Comparison of ENCODE assay signal across 17 cellular contexts in the genomic region with DNA sequence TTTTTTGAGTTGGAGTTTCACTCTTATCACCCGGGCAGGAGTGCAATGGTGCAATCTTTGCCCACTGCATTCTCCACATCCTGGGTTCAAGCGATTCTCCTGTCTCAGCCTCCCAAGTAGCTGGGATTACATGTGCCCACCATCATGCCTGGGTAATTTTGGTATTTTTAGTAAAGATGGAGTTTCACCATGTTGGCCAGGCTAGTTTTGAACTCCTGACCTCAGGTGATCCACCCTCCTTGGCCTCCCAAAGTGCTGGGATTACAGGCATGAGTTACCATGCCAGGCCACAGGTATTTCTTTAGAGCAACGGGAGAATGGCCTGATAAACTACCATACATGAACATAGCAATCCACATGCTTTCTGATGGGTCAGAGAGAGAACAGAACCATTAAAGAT. TPM values are rescaled to one million over a fixed set of nuclear protein-coding genes. Genes with fewer than 3 reads are reported as not detected.
DNase-seq lines count a peak whose midpoint lies in the region; ATAC-seq and TF ChIP-seq lines count a peak whose summit lies in the region.
"Not testable (repeated sequence)": the region's sequence is repeated elsewhere in the genome, so short reads cannot be mapped to it uniquely, and the experiment has no call there.
"Had no signal": no experiment of that assay in that cellular context is flagged by ENCODE, and none has a peak within 500 bp of the region (broad histone marks: within the 10 kb centered on the region; RNA-seq: fewer than 3 reads in every experiment).

No MANE protein-coding gene starts in this region.

- H3K9ac ChIP-seq in HCT116 (ENCODE audit: low read length); MM.1S (ENCODE audit: low read length); parathyroid adenoma: not testable (repeated sequence)

- DNase-seq in A673 (ENCODE audit: low spot score); HCT116 (ENCODE audit: low read depth, low spot score); MM.1S; SJCRH30: not testable (repeated sequence)

- H2AFZ ChIP-seq in HCT116 (ENCODE audit: low read depth, low read length, poor library complexity, severe bottlenecking) (peak overlapping the region; percentile 50), MM.1S (ENCODE audit: low read length) (peak overlapping the region; percentile 63), parathyroid adenoma (peak overlapping the region; percentile 23)

- not testable (repeated sequence) for H3K9me2 ChIP-seq in DOHH2 (replicated peaks; ENCODE audit: control insufficient read depth, low read length); HCT116 (ENCODE audit: insufficient read depth); MM.1S (replicated peaks; ENCODE audit: insufficient read depth, low read length)

- H4K20me1 ChIP-seq in DOHH2 (ENCODE audit: control insufficient read depth, insufficient read depth, low read depth, low read length); HCT116 (ENCODE audit: insufficient read depth); MM.1S (ENCODE audit: insufficient read depth, low read length): not testable (repeated sequence)

- POLR2A ChIA-PET in A673 (lab: Charles Lee; ENCODE audit: low non-redundant PET); HCT116 (lab: Charles Lee): not testable (repeated sequence)

- not testable (repeated sequence) for H3F3A ChIP-seq in DOHH2 (ENCODE audit: control insufficient read depth, insufficient read depth); MM.1S (ENCODE audit: insufficient read depth, low read length)

- not testable (repeated sequence) for TF ChIP-seq CTCF in A673 (conservative IDR thresholded peaks at IDR 0.05; ENCODE audit: low read depth, low read length); DOHH2 (IDR thresholded peaks at IDR 0.05; ENCODE audit: low read depth, low read length, poor library complexity, severe bottlenecking); HCT116 (IDR thresholded peaks at IDR 0.05 in 2 of 3, conservative IDR thresholded peaks at IDR 0.05 in 1 of 3; ENCODE audit: borderline replicate concordance in 1 of 3, insufficient read depth in 1 of 3, low read depth in 2 of 3, low read length in 2 of 3); MM.1S (IDR thresholded peaks at IDR 0.05; ENCODE audit: low read length); parathyroid adenoma (IDR thresholded peaks at IDR 0.05)

- TF ChIP-seq POLR2A in HCT116 (IDR thresholded peaks at IDR 0.05; ENCODE audit: borderline replicate concordance, extremely low read depth, insufficient read depth, insufficient read length): not testable (repeated sequence)

- H3K4me1 Mint-ChIP-seq in dendritic cell treated with granulocyte-macrophage colony-stimulating factor and Interleukin-4, amounts not matched to agents 40 ng/mL and 50 ng/mL, for 4 days (ENCODE audit: low read depth): peaks cover 34% of the 10 kb centered on the region

- H3K9me3 Mint-ChIP-seq in dendritic cell treated with granulocyte-macrophage colony-stimulating factor and Interleukin-4, amounts not matched to agents 40 ng/mL and 50 ng/mL, for 4 days: not testable (repeated sequence)

- not testable (repeated sequence) for H3K36me3 Mint-ChIP-seq in dendritic cell treated with granulocyte-macrophage colony-stimulating factor and Interleukin-4, amounts not matched to agents 40 ng/mL and 50 ng/mL, for 4 days (ENCODE audit: low read depth)

- not testable (repeated sequence) for H3K79me2 ChIP-seq in DOHH2 (ENCODE audit: control insufficient read depth, low read length); HCT116 (ENCODE audit: insufficient read depth, low read length); MM.1S (ENCODE audit: low read length); parathyroid adenoma

- TF ChIP-seq RAD21 in HCT116 (IDR thresholded peaks at IDR 0.05; ENCODE audit: low read depth): not testable (repeated sequence)

- intact Hi-C loops in A673 (cut with micrococcal nuclease; ENCODE audit: unreplicated experiment): loop anchor here (1.0 to 5.0 kb wide), 4 partner anchors 78 to 360 kb away; no protein-coding TSS in a partner anchor
- intact Hi-C loops in HCT116 (cut with micrococcal nuclease): loop anchor here (1.0 to 10.0 kb wide), 2 partner anchors 194 to 357 kb away; no protein-coding TSS in a partner anchor
- intact Hi-C loops in dendritic cell treated with granulocyte-macrophage colony-stimulating factor and Interleukin-4, amounts not matched to agents 40 ng/mL and 50 ng/mL, for 4 days (cut with micrococcal nuclease): loop anchor here (1.0 to 10.0 kb wide), 2 partner anchors 194 to 367 kb away; no protein-coding TSS in a partner anchor

- ATAC-seq in HCT116: 0 out of 2 replicates have a peak, but pooled peaks have one; percentile 23
- peak; percentile 13 for ATAC-seq in HG03159 (IDR thresholded peaks at IDR 0.05; ENCODE audit: unreplicated experiment)

- H3K36me3 ChIP-seq in A673 (ENCODE audit: insufficient read depth, low read length, poor library complexity, severe bottlenecking); DOHH2 (ENCODE audit: control insufficient read depth, low read length); HCT116 (ENCODE audit: control insufficient read depth in 1 of 2, insufficient read depth in 2 of 2, low read length in 2 of 2); MM.1S (replicated peaks; ENCODE audit: insufficient read depth, low read length); SJCRH30; parathyroid adenoma (ENCODE audit: control insufficient read depth, insufficient read depth, low read length): not testable (repeated sequence)

- not testable (repeated sequence) for H3K27me3 ChIP-seq in A673 (replicated peaks; ENCODE audit: insufficient read depth, low read depth, low read length, poor library complexity); DOHH2 (ENCODE audit: control insufficient read depth, low read length); MM.1S (replicated peaks; ENCODE audit: insufficient read depth, low read length); SJCRH30; parathyroid adenoma (ENCODE audit: control insufficient read depth, insufficient read depth, low read length)
- peaks cover 17% of the 10 kb centered on the region for H3K27me3 ChIP-seq in HCT116 (ENCODE audit: insufficient read depth, low read length)

- CTCF ChIA-PET in A673 (lab: Charles Lee): interaction anchor here (0.6 to 1.9 kb wide), 9 partner anchors 71 to 244 kb away, joined by 3 to 24 read pairs (median 4); no protein-coding TSS in a partner anchor
- CTCF ChIA-PET in HCT116 (lab: Charles Lee): interaction anchor here (1.1 to 1.8 kb wide), 8 partner anchors 11 to 372 kb away, joined by 3 to 35 read pairs (median 6); partner anchors contain the start of gene SPINK1

- H3K27me3 Mint-ChIP-seq in dendritic cell treated with granulocyte-macrophage colony-stimulating factor and Interleukin-4, amounts not matched to agents 40 ng/mL and 50 ng/mL, for 4 days: not testable (repeated sequence)

- H3K27ac Mint-ChIP-seq in dendritic cell treated with granulocyte-macrophage colony-stimulating factor and Interleukin-4, amounts not matched to agents 40 ng/mL and 50 ng/mL, for 4 days: peak overlapping the region; percentile 67

- BruUV-seq in A673 (replicated peaks; lab: Mats Ljungman, UMichigan); HCT116 (replicated peaks; lab: Mats Ljungman, UMichigan): not testable (repeated sequence)

- H3K4me1 ChIP-seq in A673 (ENCODE audit: insufficient read depth, low read length, poor library complexity, severe bottlenecking) (peaks cover 53% of the 10 kb centered on the region), DOHH2 (ENCODE audit: control insufficient read depth, low read length) (peaks cover 16% of the 10 kb centered on the region), SJCRH30 (peaks cover 38% of the 10 kb centered on the region)
- not testable (repeated sequence) for H3K4me1 ChIP-seq in HCT116 (ENCODE audit: control insufficient read depth in 1 of 2, insufficient read depth in 2 of 2, low read length in 2 of 2); MM.1S (ENCODE audit: low read length); parathyroid adenoma

- H3K27ac ChIP-seq in A673 (ENCODE audit: low read depth, low read length, poor library complexity, severe bottlenecking): peak overlapping the region; percentile 55
- not testable (repeated sequence) for H3K27ac ChIP-seq in DOHH2 (ENCODE audit: low read depth, low read length); HCT116 (ENCODE audit: low read depth, low read length); MM.1S (ENCODE audit: low read length); parathyroid adenoma
- peak overlapping the region; percentile 46 for H3K27ac ChIP-seq in SJCRH30

- not testable (repeated sequence) for H3K4me3 Mint-ChIP-seq in dendritic cell treated with granulocyte-macrophage colony-stimulating factor and Interleukin-4, amounts not matched to agents 40 ng/mL and 50 ng/mL, for 4 days

- RAD21 ChIA-PET in HCT116 (lab: Charles Lee; ENCODE audit: low non-redundant PET in 1 of 2, low total read pairs in 2 of 2, uncharacterized antibody in 2 of 2, unreplicated experiment in 2 of 2): interaction anchor here (0.6 to 1.0 kb wide), 2 partner anchors 194 to 195 kb away, joined by 4 to 6 read pairs; no protein-coding TSS in a partner anchor

- H3K4me2 ChIP-seq in DOHH2 (ENCODE audit: low read length): 0 out of 2 replicates have a peak overlapping the region, but pooled peaks have one; percentile 23
- H3K4me2 ChIP-seq in HCT116 (ENCODE audit: low read length); MM.1S (ENCODE audit: low read depth, low read length); parathyroid adenoma (ENCODE audit: low read length): not testable (repeated sequence)

- not testable (repeated sequence) for H3K9me3 ChIP-seq in A673 (ENCODE audit: low read depth, low read length, poor library complexity, severe bottlenecking); DOHH2 (ENCODE audit: control insufficient read depth, insufficient read depth, low read length); HCT116 (ENCODE audit: control insufficient read depth in 1 of 2, insufficient read depth in 1 of 2, low read depth in 1 of 2, low read length in 2 of 2); MM.1S (replicated peaks; ENCODE audit: insufficient read depth, low read length); SJCRH30 (replicated peaks); parathyroid adenoma (ENCODE audit: control insufficient read depth, low read length)

- not testable (repeated sequence) for H3K4me3 ChIP-seq in A673 (ENCODE audit: low read depth, low read length, poor library complexity, severe bottlenecking); DOHH2 (ENCODE audit: low read length); HCT116 (replicated peaks in 1 of 2; ENCODE audit: low read depth in 1 of 2, low read length in 2 of 2); MM.1S (ENCODE audit: low read length); SJCRH30; parathyroid adenoma (ENCODE audit: low read depth, low read length)

RNA-seq across cellular contexts. Expression of gene SPINK1, which starts 9.2 kb away (rescaled TPM):
- total RNA-seq in A673 (2021): not detected in 2 replicates
- 4.5 TPM for total RNA-seq in HCT116 (2021; ENCODE audit: unreplicated experiment)
- polyA plus RNA-seq in HCT116 (2012): not detected in 2 replicates
- not detected in 2 replicates for total RNA-seq in SJCRH30 (2014; rRNA removed; shearing (Covaris generic))
- total RNA-seq: CD4-positive, alpha-beta memory T cell; G401; GM23248; HFFc6; HT1080 had no signal
- polyA plus RNA-seq: BJ; CD14-positive monocyte; CD4-positive, alpha-beta memory T cell; GM12878; GM23248 had no signal

RNA-seq across cellular contexts. Expression of gene JAKMIP2, which starts 39.7 kb away (rescaled TPM):
- 67.4 and 85.5 TPM in 2 replicates for total RNA-seq in A673 (2021)
- total RNA-seq in HCT116 (2021; ENCODE audit: unreplicated experiment): not detected
- 0.01 TPM in 1 of 2 replicates, not detected in the other for polyA plus RNA-seq in HCT116 (2012)
- 83.8 and 88.6 TPM in 2 replicates for total RNA-seq in SJCRH30 (2014; rRNA removed; shearing (Covaris generic))
- total RNA-seq: G401, GM23248, HFFc6 had no signal
- polyA plus RNA-seq: BJ had no signal

RNA-seq across cellular contexts. Expression of gene SCGB3A2, which starts 56.3 kb away (rescaled TPM):
- total RNA-seq in A673 (2021): not detected in 2 replicates
- not detected for total RNA-seq in HCT116 (2021; ENCODE audit: unreplicated experiment)
- polyA plus RNA-seq in HCT116 (2012): not detected in 2 replicates
- total RNA-seq in SJCRH30 (2014; rRNA removed; shearing (Covaris generic)): not detected in 2 replicates
- total RNA-seq: A172; CD4-positive, alpha-beta memory T cell; G401; GM12878; GM23248; HFFc6; HT1080 had no signal
- polyA plus RNA-seq: BJ; CD4-positive, alpha-beta memory T cell; GM23248 had no signal

Comparison
In these comparisons a context has a peak if more than half of its experiments do, and no peak if none do; other contexts are left out.
1. RNA of gene JAKMIP2, which starts 39.7 kb away (total RNA-seq): 83.8 to 88.6 TPM in SJCRH30 and 67.4 to 85.5 TPM in A673; not detected in HCT116 (single experiment); every median in the first group is over 10 times any median in the second.
2. Peak in every context shown above with its lines, with median percentiles within 50 percentile points of each other: H2AFZ ChIP-seq.